In genomic region chr19:35495107-35496064, GRCh38 we compare ENCODE assay signal across 1 cellular context.
A peak's percentile ranks its signal among the peaks of the same experiment; 100 is the strongest.
TF ChIP-seq lines count a peak whose summit lies in the region.

No MANE protein-coding gene starts in this region.

TF ChIP-seq in HepG2, 621 proteins besides CTCF, POLR2A, EP300 and RAD21 (continued from another document and continues in another):
- TF ChIP-seq, protein P1, sequence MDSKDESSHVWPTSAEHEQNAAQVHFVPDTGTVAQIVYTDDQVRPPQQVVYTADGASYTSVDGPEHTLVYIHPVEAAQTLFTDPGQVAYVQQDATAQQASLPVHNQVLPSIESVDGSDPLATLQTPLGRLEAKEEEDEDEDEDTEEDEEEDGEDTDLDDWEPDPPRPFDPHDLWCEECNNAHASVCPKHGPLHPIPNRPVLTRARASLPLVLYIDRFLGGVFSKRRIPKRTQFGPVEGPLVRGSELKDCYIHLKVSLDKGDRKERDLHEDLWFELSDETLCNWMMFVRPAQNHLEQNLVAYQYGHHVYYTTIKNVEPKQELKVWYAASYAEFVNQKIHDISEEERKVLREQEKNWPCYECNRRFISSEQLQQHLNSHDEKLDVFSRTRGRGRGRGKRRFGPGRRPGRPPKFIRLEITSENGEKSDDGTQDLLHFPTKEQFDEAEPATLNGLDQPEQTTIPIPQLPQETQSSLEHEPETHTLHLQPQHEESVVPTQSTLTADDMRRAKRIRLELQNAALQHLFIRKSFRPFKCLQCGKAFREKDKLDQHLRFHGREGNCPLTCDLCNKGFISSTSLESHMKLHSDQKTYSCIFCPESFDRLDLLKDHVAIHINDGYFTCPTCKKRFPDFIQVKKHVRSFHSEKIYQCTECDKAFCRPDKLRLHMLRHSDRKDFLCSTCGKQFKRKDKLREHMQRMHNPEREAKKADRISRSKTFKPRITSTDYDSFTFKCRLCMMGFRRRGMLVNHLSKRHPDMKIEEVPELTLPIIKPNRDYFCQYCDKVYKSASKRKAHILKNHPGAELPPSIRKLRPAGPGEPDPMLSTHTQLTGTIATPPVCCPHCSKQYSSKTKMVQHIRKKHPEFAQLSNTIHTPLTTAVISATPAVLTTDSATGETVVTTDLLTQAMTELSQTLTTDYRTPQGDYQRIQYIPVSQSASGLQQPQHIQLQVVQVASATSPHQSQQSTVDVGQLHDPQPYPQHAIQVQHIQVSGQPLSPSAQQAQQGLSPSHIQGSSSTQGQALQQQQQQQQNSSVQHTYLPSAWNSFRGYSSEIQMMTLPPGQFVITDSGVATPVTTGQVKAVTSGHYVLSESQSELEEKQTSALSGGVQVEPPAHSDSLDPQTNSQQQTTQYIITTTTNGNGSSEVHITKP (CRISPR knock-in tag; IDR thresholded peaks at IDR 0.05; ENCODE audit: low read depth) = no peak
- TF ChIP-seq ZSCAN21 (CRISPR knock-in tag; IDR thresholded peaks at IDR 0.05; ENCODE audit: borderline replicate concordance) (no peak), NR2F2 (IDR thresholded peaks at IDR 0.05; ENCODE audit: borderline replicate concordance, low read depth) (no peak), ZNF564 (CRISPR knock-in tag; IDR thresholded peaks at IDR 0.05) (no peak), ZGPAT (CRISPR knock-in tag; IDR thresholded peaks at IDR 0.05) (0 out of 2 replicates have a peak, but pooled peaks have one; percentile 38), ZNF10 (CRISPR knock-in tag; IDR thresholded peaks at IDR 0.05; ENCODE audit: borderline replicate concordance, low read depth) (no peak), ZBTB14 (CRISPR knock-in tag; IDR thresholded peaks at IDR 0.05) (no peak), ZBTB46 (CRISPR knock-in tag; IDR thresholded peaks at IDR 0.05; ENCODE audit: borderline replicate concordance) (no peak), EED (CRISPR knock-in tag; IDR thresholded peaks at IDR 0.05) (no peak), FOXK1 (CRISPR knock-in tag; IDR thresholded peaks at IDR 0.05; ENCODE audit: borderline replicate concordance, low read depth) (no peak), THAP8 (CRISPR knock-in tag; IDR thresholded peaks at IDR 0.05; ENCODE audit: borderline replicate concordance) (no peak), ZFP90 (CRISPR knock-in tag; IDR thresholded peaks at IDR 0.05; ENCODE audit: borderline replicate concordance) (0 out of 2 replicates have a peak, but pooled peaks have one; percentile 62), RXRB (CRISPR knock-in tag; IDR thresholded peaks at IDR 0.05; ENCODE audit: borderline replicate concordance) (peak; percentile 50; the same call in 1 of the 2 replicates), ZNF629 (CRISPR knock-in tag; conservative IDR thresholded peaks at IDR 0.05) (no peak), CBFB (CRISPR knock-in tag; IDR thresholded peaks at IDR 0.05) (no peak), ZNF446 (CRISPR knock-in tag; IDR thresholded peaks at IDR 0.05) (no peak), ZNF282 (IDR thresholded peaks at IDR 0.05; ENCODE audit: partially characterized antibody) (no peak), ZNF17 (CRISPR knock-in tag; IDR thresholded peaks at IDR 0.05) (no peak), ZNF557 (CRISPR knock-in tag; IDR thresholded peaks at IDR 0.05) (no peak), ZMYM4 (CRISPR knock-in tag; IDR thresholded peaks at IDR 0.05) (0 out of 2 replicates have a peak, but pooled peaks have one; percentile 29), ZNF550 (CRISPR knock-in tag; IDR thresholded peaks at IDR 0.05; ENCODE audit: borderline replicate concordance) (no peak), ZIK1 (CRISPR knock-in tag; IDR thresholded peaks at IDR 0.05; ENCODE audit: borderline replicate concordance, low read depth) (no peak), ZBTB7A (CRISPR knock-in tag; IDR thresholded peaks at IDR 0.05) (no peak), TMF1 (CRISPR knock-in tag; IDR thresholded peaks at IDR 0.05; ENCODE audit: low read depth) (no peak), MXD3 (CRISPR knock-in tag; IDR thresholded peaks at IDR 0.05) (no peak), ZNF317 (CRISPR knock-in tag; IDR thresholded peaks at IDR 0.05) (no peak), ZNF549 (CRISPR knock-in tag; IDR thresholded peaks at IDR 0.05) (no peak), RBM22 (optimal IDR thresholded peaks at IDR 0.05; ENCODE audit: low read length) (no peak), ZNF331 (CRISPR knock-in tag; IDR thresholded peaks at IDR 0.05) (no peak), ZNF652 (CRISPR knock-in tag; IDR thresholded peaks at IDR 0.05; ENCODE audit: borderline replicate concordance, low read depth) (no peak), SNAI1 (CRISPR knock-in tag; IDR thresholded peaks at IDR 0.05; ENCODE audit: borderline replicate concordance) (no peak), HNF1A (IDR thresholded peaks at IDR 0.05; ENCODE audit: low read depth) (no peak), HNF1A (CRISPR knock-in tag; IDR thresholded peaks at IDR 0.05; ENCODE audit: borderline replicate concordance) (0 out of 2 replicates have a peak, but pooled peaks have one; percentile 31), NCOR1 (IDR thresholded peaks at IDR 0.05; ENCODE audit: borderline replicate concordance, low read length) (no peak), MAZ (IDR thresholded peaks at IDR 0.05; ENCODE audit: borderline replicate concordance, low read depth, low read length) (no peak), MAZ (CRISPR knock-in tag; IDR thresholded peaks at IDR 0.05; ENCODE audit: low read depth) (no peak), CREM (IDR thresholded peaks at IDR 0.05) (no peak), CREM (CRISPR knock-in tag; IDR thresholded peaks at IDR 0.05) (no peak), MTA3 (CRISPR knock-in tag; IDR thresholded peaks at IDR 0.05) (no peak), ZNF780A (CRISPR knock-in tag; IDR thresholded peaks at IDR 0.05) (no peak), ZNF784 (CRISPR knock-in tag; IDR thresholded peaks at IDR 0.05; ENCODE audit: borderline replicate concordance) (no peak), HMG20A (CRISPR knock-in tag; IDR thresholded peaks at IDR 0.05; ENCODE audit: borderline replicate concordance) (no peak), RBM39 (IDR thresholded peaks at IDR 0.05; ENCODE audit: low read depth, low read length, poor library complexity, severe bottlenecking) (peak; percentile 45), NR2C2 (CRISPR knock-in tag; IDR thresholded peaks at IDR 0.05; ENCODE audit: borderline replicate concordance) (peak; percentile 32; the same call in 1 of the 2 replicates), KDM4B (CRISPR knock-in tag; IDR thresholded peaks at IDR 0.05) (peak; percentile 81; the same call in 1 of the 2 replicates), CERS6 (CRISPR knock-in tag; IDR thresholded peaks at IDR 0.05) (no peak)
- TF ChIP-seq, protein P2, sequence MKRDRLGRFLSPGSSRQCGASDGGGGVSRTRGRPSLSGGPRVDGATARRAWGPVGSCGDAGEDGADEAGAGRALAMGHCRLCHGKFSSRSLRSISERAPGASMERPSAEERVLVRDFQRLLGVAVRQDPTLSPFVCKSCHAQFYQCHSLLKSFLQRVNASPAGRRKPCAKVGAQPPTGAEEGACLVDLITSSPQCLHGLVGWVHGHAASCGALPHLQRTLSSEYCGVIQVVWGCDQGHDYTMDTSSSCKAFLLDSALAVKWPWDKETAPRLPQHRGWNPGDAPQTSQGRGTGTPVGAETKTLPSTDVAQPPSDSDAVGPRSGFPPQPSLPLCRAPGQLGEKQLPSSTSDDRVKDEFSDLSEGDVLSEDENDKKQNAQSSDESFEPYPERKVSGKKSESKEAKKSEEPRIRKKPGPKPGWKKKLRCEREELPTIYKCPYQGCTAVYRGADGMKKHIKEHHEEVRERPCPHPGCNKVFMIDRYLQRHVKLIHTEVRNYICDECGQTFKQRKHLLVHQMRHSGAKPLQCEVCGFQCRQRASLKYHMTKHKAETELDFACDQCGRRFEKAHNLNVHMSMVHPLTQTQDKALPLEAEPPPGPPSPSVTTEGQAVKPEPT (CRISPR knock-in tag; IDR thresholded peaks at IDR 0.05; ENCODE audit: low read depth) = no peak
- TF ChIP-seq, protein P3, sequence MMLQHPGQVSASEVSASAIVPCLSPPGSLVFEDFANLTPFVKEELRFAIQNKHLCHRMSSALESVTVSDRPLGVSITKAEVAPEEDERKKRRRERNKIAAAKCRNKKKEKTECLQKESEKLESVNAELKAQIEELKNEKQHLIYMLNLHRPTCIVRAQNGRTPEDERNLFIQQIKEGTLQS (CRISPR knock-in tag; IDR thresholded peaks at IDR 0.05) = no peak
- TF ChIP-seq, protein P4, sequence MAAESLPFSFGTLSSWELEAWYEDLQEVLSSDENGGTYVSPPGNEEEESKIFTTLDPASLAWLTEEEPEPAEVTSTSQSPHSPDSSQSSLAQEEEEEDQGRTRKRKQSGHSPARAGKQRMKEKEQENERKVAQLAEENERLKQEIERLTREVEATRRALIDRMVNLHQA (CRISPR knock-in tag; IDR thresholded peaks at IDR 0.05) = no peak
